ENCODE assay signal across 1 cellular context in genomic region chr19:5470264-5470671, GRCh38.
A peak's percentile ranks its signal among the peaks of the same experiment; 100 is the strongest.
TF ChIP-seq lines count a peak whose summit lies in the region.

No MANE protein-coding gene starts in this region.

TF ChIP-seq in HepG2, 621 proteins besides CTCF, POLR2A, EP300 and RAD21 (continued from another document):
- TF ChIP-seq MEIS1 (CRISPR knock-in tag; IDR thresholded peaks at IDR 0.05; ENCODE audit: borderline replicate concordance): no peak
- 0 out of 2 replicates have a peak, but pooled peaks have one; percentile 42 for TF ChIP-seq ZNF564 (CRISPR knock-in tag; IDR thresholded peaks at IDR 0.05)
- peak; percentile 52; the same call in 1 of the 2 replicates for TF ChIP-seq ZNF770 (CRISPR knock-in tag; IDR thresholded peaks at IDR 0.05)
- 0 out of 2 replicates have a peak, but pooled peaks have one; percentile 50 for TF ChIP-seq ZNF615 (CRISPR knock-in tag; IDR thresholded peaks at IDR 0.05; ENCODE audit: borderline replicate concordance)
- no peak for TF ChIP-seq ELF4 (CRISPR knock-in tag; IDR thresholded peaks at IDR 0.05; ENCODE audit: borderline replicate concordance)
- TF ChIP-seq ZNF160 (CRISPR knock-in tag; IDR thresholded peaks at IDR 0.05): no peak
- peak; percentile 86 for TF ChIP-seq FOXP1 (IDR thresholded peaks at IDR 0.05)
- peak; percentile 93 for TF ChIP-seq FOXP1 (CRISPR knock-in tag; IDR thresholded peaks at IDR 0.05)
- TF ChIP-seq ZEB1 (IDR thresholded peaks at IDR 0.05; ENCODE audit: insufficient replicate concordance, low read depth): peak; percentile 76
- no peak for TF ChIP-seq HNRNPH1 (optimal IDR thresholded peaks at IDR 0.05; ENCODE audit: low read depth, low read length)
- TF ChIP-seq HNF1A (IDR thresholded peaks at IDR 0.05; ENCODE audit: low read depth): no peak
- TF ChIP-seq HNF1A (CRISPR knock-in tag; IDR thresholded peaks at IDR 0.05; ENCODE audit: borderline replicate concordance): peak; percentile 73; the same call in 1 of the 2 replicates
- TF ChIP-seq TBX3 (IDR thresholded peaks at IDR 0.05; ENCODE audit: borderline replicate concordance): peak; percentile 23; the same call in 1 of the 2 replicates
- peak; percentile 47; the same call in 1 of the 2 replicates for TF ChIP-seq DMAP1 (CRISPR knock-in tag; IDR thresholded peaks at IDR 0.05)
- no peak for TF ChIP-seq GPN1 (CRISPR knock-in tag; IDR thresholded peaks at IDR 0.05; ENCODE audit: borderline replicate concordance)
- no peak for TF ChIP-seq ZBTB49 (CRISPR knock-in tag; IDR thresholded peaks at IDR 0.05; ENCODE audit: borderline replicate concordance)
- TF ChIP-seq TOPORS (CRISPR knock-in tag; IDR thresholded peaks at IDR 0.05): 0 out of 2 replicates have a peak, but pooled peaks have one; percentile 27
- TF ChIP-seq SALL1 (CRISPR knock-in tag; IDR thresholded peaks at IDR 0.05): peak; percentile 81
- TF ChIP-seq ZNF205 (CRISPR knock-in tag; IDR thresholded peaks at IDR 0.05): peak; percentile 37; the same call in 1 of the 2 replicates
- TF ChIP-seq ZNF672 (CRISPR knock-in tag; IDR thresholded peaks at IDR 0.05): no peak
